In genomic region chr13:52450793-52451116, GRCh38 we compare ENCODE assay signal across 8 cellular contexts. TPM values are rescaled to one million over a fixed set of nuclear protein-coding genes. Genes with fewer than 3 reads are reported as not detected.
DNase-seq lines count a peak whose midpoint lies in the region; ATAC-seq and TF ChIP-seq lines count a peak whose summit lies in the region.

No MANE protein-coding gene starts in this region.

- no peak overlapping the region for H2BK120ac ChIP-seq in neuronal stem cell (ENCODE audit: low read depth, low read length)

- no peak overlapping the region for H2BK5ac ChIP-seq in neuronal stem cell (ENCODE audit: low read length)

- TF ChIP-seq CTCF in CD14-positive monocyte (IDR thresholded peaks at IDR 0.05) (peak; percentile 82), OCI-LY1 (IDR thresholded peaks at IDR 0.05; ENCODE audit: low read length) (no peak; the same call in 1 of the 2 replicates)

- H3K27me3 ChIP-seq in OCI-LY1 (ENCODE audit: insufficient read depth, low read length), result no peaks in the 10 kb centered on the region
- H3K27me3 ChIP-seq in neuronal stem cell (ENCODE audit: control insufficient read depth in 3 of 3, insufficient read depth in 3 of 3, low read depth in 1 of 3, low read length in 3 of 3), result no peaks in the 10 kb centered on the region

- peak overlapping the region; percentile 78 to 91 for H3K4me3 Mint-ChIP-seq in CD14-positive monocyte
- H3K4me3 Mint-ChIP-seq in effector memory CD8-positive, alpha-beta T cell, result peak overlapping the region; percentile 87 to 88

- intact Hi-C loops in CD14-positive monocyte (cut with micrococcal nuclease), result loop anchor here (5.0 to 10.0 kb wide), 5 partner anchors 106 to 438 kb away; partner anchors contain the start of genes SUGT1 (in 2 of the 2), ALG11 (in 1 of the 2) and ATP7B (in 1 of the 2)

- H3K4me2 ChIP-seq in OCI-LY1 (ENCODE audit: low read length) (peak overlapping the region; percentile 70), neuronal stem cell (ENCODE audit: insufficient read depth, low read length, poor library complexity, severe bottlenecking) (no peak overlapping the region)

- peaks cover 48% of the 10 kb centered on the region for H3K4me1 ChIP-seq in OCI-LY1 (ENCODE audit: insufficient read depth, low read length, severe bottlenecking)
- H3K4me1 ChIP-seq in neuronal stem cell (ENCODE audit: control insufficient read depth in 2 of 2, insufficient read depth in 1 of 2, low read depth in 1 of 2, low read length in 2 of 2), result peaks cover 6 to 7% of the 10 kb centered on the region in 2 donors

- no peak overlapping the region for H2AK5ac ChIP-seq in neuronal stem cell (ENCODE audit: low read depth, low read length)

- H3K36me3 ChIP-seq in OCI-LY1 (ENCODE audit: insufficient read depth, low read length) (no peaks in the 10 kb centered on the region), neuronal stem cell (replicated peaks in 1 of 2; ENCODE audit: control insufficient read depth in 2 of 2, insufficient read depth in 2 of 2, low read length in 2 of 2) (peaks cover 0 to 22% of the 10 kb centered on the region in 2 donors)

- H3K4ac ChIP-seq in neuronal stem cell (ENCODE audit: low read length), result no peak overlapping the region

- no peak overlapping the region for H3K14ac ChIP-seq in neuronal stem cell (ENCODE audit: low read length)

- H2AFZ ChIP-seq in OCI-LY1 (ENCODE audit: low read length), result no peak overlapping the region
- peak overlapping the region; percentile 100 for H2AFZ ChIP-seq in neuronal stem cell (ENCODE audit: low read length)

- H3K27me3 Mint-ChIP-seq in CD14-positive monocyte (ENCODE audit: low read depth in 3 of 3), result no peaks in the 10 kb centered on the region
- H3K27me3 Mint-ChIP-seq in effector memory CD8-positive, alpha-beta T cell, result no peaks in the 10 kb centered on the region

- in situ Hi-C loops in KBM-7 (cut with MboI; ENCODE audit: low pct_unique_long_range_greater_than_20kb, low sequenced_read_pairs), result no loop called here

- no peak overlapping the region for H3K4me3 ChIP-seq in OCI-LY1 (ENCODE audit: low read depth, low read length, poor library complexity, severe bottlenecking)
- peak overlapping the region in 1 of 2 donors; percentile 34 for H3K4me3 ChIP-seq in neuronal stem cell (ENCODE audit: low read length in 2 of 2)

- H2BK15ac ChIP-seq in neuronal stem cell (ENCODE audit: low read length), result no peak overlapping the region

- H4K91ac ChIP-seq in neuronal stem cell (ENCODE audit: low read depth, low read length, poor library complexity), result no peak overlapping the region

- no peaks in the 10 kb centered on the region; the same call in 1 of the 2 replicates for H3F3A ChIP-seq in OCI-LY1 (ENCODE audit: insufficient read depth, low read length)

- H3K9me3 ChIP-seq in OCI-LY1 (ENCODE audit: low read length), result no peaks in the 10 kb centered on the region
- H3K9me3 ChIP-seq in neuronal stem cell (replicated peaks in 1 of 2; ENCODE audit: control insufficient read depth in 2 of 2, insufficient read depth in 1 of 2, low read depth in 1 of 2, low read length in 2 of 2), result no peaks in the 10 kb centered on the region

- H3K18ac ChIP-seq in neuronal stem cell (ENCODE audit: low read length), result no peak overlapping the region

- DNase-seq in CD14-positive monocyte (ENCODE audit: low spot score), result no peak
- DNase-seq in effector memory CD8-positive, alpha-beta T cell, result no peak
- no peak for DNase-seq in neuronal stem cell (ENCODE audit: low spot score)
- no peak for DNase-seq in KBM-7
- no peak for DNase-seq in COLO668 (lab: John Stamatoyannopoulos, UW; ENCODE audit: unreplicated experiment)

- H3K4me1 Mint-ChIP-seq in CD14-positive monocyte, result peaks cover 37% of the 10 kb centered on the region
- H3K4me1 Mint-ChIP-seq in effector memory CD8-positive, alpha-beta T cell (ENCODE audit: low read depth in 2 of 2), result peaks cover 26 to 40% of the 10 kb centered on the region in 2 donors

- H3K27ac ChIP-seq in OCI-LY1 (ENCODE audit: low read depth, low read length, poor library complexity, severe bottlenecking) (no peak overlapping the region), neuronal stem cell (replicated peaks; ENCODE audit: low read length) (no peak overlapping the region)

- peaks cover 3% of the 10 kb centered on the region for H3K79me1 ChIP-seq in neuronal stem cell (ENCODE audit: low read depth, low read length)

- H3K79me2 ChIP-seq in OCI-LY1 (ENCODE audit: insufficient read depth, low read length), result peaks cover 8% of the 10 kb centered on the region; the same call in 1 of the 2 replicates

- no peak for ATAC-seq in effector memory CD8-positive, alpha-beta T cell (replicated peaks)
- ATAC-seq in HG03159 (IDR thresholded peaks at IDR 0.05; ENCODE audit: unreplicated experiment) (no peak), GM18907 (IDR thresholded peaks at IDR 0.05; ENCODE audit: unreplicated experiment) (no peak)

- no peak overlapping the region for H2BK12ac ChIP-seq in neuronal stem cell (ENCODE audit: low read length)

- H3K9me2 ChIP-seq in OCI-LY1 (ENCODE audit: low read depth, low read length), result no peaks in the 10 kb centered on the region

- H3K23ac ChIP-seq in neuronal stem cell (ENCODE audit: low read depth, low read length, poor library complexity), result no peak overlapping the region

- H4K20me1 ChIP-seq in OCI-LY1 (ENCODE audit: insufficient read depth, low read length), result no peaks in the 10 kb centered on the region

- peaks cover 2 to 3% of the 10 kb centered on the region in 2 donors for H3K36me3 Mint-ChIP-seq in CD14-positive monocyte
- peaks cover 32% of the 10 kb centered on the region for H3K36me3 Mint-ChIP-seq in effector memory CD8-positive, alpha-beta T cell (ENCODE audit: insufficient read depth)

- H3K9ac ChIP-seq in OCI-LY1 (ENCODE audit: low read length) (peak overlapping the region; percentile 38; the same call in 1 of the 2 replicates), neuronal stem cell (ENCODE audit: low read depth, low read length, poor library complexity) (no peak overlapping the region)

- H3K9me3 Mint-ChIP-seq in CD14-positive monocyte, result peaks cover 0 to 2% (median 0%) of the 10 kb centered on the region in 7 donors
- H3K9me3 Mint-ChIP-seq in effector memory CD8-positive, alpha-beta T cell, result no peaks in the 10 kb centered on the region

- no peak overlapping the region for H4K8ac ChIP-seq in neuronal stem cell (ENCODE audit: low read depth, low read length)

- WGBS in neuronal stem cell (ENCODE audit: extremely low coverage in 2 of 2, insufficient read length in 2 of 2, insufficient replicate concordance in 1 of 2), 2 donors, result no CpG with 5 or more reads among the region's 8 CpGs

- H3K27ac Mint-ChIP-seq in CD14-positive monocyte, result peak overlapping the region in 4 of 7 donors; percentile 30 to 95 (median 94)
- H3K27ac Mint-ChIP-seq in effector memory CD8-positive, alpha-beta T cell, result peak overlapping the region; percentile 91 to 92

RNA-seq across cellular contexts. Expression of gene VPS36, which starts 0.3 kb away (rescaled TPM):
- polyA plus RNA-seq in CD14-positive monocyte, result 10 to 100 TPM; 25.2 to 37.0 TPM
- 27.3 TPM for polyA plus RNA-seq in neuronal stem cell (2013, experiment 1 of 2)
- polyA plus RNA-seq in neuronal stem cell (2013, experiment 2 of 2), result 27.8 TPM

RNA-seq across cellular contexts. Expression of gene CKAP2, which starts 4.5 kb away (rescaled TPM):
- polyA plus RNA-seq in CD14-positive monocyte, result 10 to 100 TPM in 1 of 2 donors, 1 to 10 TPM in 1; 7.8 to 15.7 TPM
- 151 TPM for polyA plus RNA-seq in neuronal stem cell (2013, experiment 1 of 2)
- 152 TPM for polyA plus RNA-seq in neuronal stem cell (2013, experiment 2 of 2)

RNA-seq across cellular contexts. Expression of gene THSD1, which starts 44.8 kb away (rescaled TPM):
- polyA plus RNA-seq in CD14-positive monocyte, result not detected
- polyA plus RNA-seq in neuronal stem cell (2013, experiment 1 of 2), result 0.14 TPM
- 0.08 TPM for polyA plus RNA-seq in neuronal stem cell (2013, experiment 2 of 2)
